1 cellular context compared by ENCODE assay signal in genomic region chr7:131370523-131370968, GRCh38.
TF ChIP-seq lines count a peak whose summit lies in the region.

No MANE protein-coding gene starts in this region.

TF ChIP-seq in K562, 482 proteins besides CTCF, POLR2A, EP300 and RAD21 (continued from another document):
- TF ChIP-seq CHD7 (IDR thresholded peaks at IDR 0.05; ENCODE audit: low read depth, low read length), result peak; percentile 64
- TF ChIP-seq SMAD1 (IDR thresholded peaks at IDR 0.05; ENCODE audit: low read depth, low read length, partially characterized antibody), result no peak
- no peak for TF ChIP-seq TFE3 (CRISPR knock-in tag; IDR thresholded peaks at IDR 0.05)
- TF ChIP-seq SMARCA5 (IDR thresholded peaks at IDR 0.05), result no peak
- peak; percentile 37; the same call in 1 of the 2 replicates for TF ChIP-seq FOXP4 (CRISPR knock-in tag; IDR thresholded peaks at IDR 0.05; ENCODE audit: borderline replicate concordance)
